1 cellular context compared by ENCODE assay signal in the genomic region with DNA sequence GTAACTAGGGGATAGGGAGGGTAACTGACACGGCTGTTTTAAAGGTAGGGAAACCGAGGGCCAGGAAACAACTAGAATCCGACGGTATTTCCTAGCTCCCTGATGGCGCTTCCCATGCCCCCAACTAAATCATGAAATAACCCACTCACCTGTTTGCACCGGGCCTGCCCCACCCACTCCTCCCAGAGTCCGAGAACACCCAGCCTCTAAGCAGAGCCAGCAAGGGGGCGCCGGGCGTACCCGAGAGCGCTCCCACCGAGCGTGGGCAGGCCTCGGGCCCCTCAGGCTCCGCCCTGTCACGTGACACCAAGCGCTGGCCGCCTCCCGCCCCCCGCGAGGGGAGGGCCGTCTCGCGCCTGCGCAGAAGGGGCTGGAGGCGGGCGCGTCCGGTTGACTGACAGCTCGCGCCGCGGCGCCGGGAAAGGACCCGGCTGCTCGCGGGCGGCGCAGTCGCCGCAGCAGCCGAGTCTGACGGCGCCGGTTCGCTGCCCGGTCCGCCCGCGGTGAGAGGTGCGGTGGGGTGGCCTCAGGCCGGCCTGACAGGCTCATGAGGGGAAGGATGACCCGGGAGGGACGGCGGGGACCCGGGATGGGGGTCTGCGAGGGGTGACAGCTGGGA.
TF ChIP-seq lines count a peak whose summit lies in the region.

A gene with protein sequence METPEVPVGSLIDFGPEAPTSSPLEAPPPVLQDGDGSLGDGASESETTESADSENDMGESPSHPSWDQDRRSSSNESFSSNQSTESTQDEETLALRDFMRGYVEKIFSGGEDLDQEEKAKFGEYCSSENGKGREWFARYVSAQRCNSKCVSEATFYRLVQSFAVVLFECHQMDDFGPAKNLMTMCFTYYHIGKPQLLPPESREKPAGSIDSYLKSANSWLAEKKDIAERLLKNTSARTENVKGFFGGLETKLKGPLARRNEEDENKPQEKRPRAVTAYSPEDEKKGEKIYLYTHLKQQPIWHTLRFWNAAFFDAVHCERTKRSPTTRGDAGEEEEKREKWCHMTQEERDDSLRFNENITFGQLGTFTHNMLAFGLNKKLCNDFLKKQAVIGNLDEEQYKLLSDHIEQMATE (plus strand): TSS at position 447 of the 619 bp plus-strand sequence. CDS start 39,277 bp downstream, outside the sequence.

TF ChIP-seq in HepG2, 621 proteins besides CTCF, POLR2A, EP300 and RAD21 (continued from another document and continues in another):
- TF ChIP-seq, protein P1, sequence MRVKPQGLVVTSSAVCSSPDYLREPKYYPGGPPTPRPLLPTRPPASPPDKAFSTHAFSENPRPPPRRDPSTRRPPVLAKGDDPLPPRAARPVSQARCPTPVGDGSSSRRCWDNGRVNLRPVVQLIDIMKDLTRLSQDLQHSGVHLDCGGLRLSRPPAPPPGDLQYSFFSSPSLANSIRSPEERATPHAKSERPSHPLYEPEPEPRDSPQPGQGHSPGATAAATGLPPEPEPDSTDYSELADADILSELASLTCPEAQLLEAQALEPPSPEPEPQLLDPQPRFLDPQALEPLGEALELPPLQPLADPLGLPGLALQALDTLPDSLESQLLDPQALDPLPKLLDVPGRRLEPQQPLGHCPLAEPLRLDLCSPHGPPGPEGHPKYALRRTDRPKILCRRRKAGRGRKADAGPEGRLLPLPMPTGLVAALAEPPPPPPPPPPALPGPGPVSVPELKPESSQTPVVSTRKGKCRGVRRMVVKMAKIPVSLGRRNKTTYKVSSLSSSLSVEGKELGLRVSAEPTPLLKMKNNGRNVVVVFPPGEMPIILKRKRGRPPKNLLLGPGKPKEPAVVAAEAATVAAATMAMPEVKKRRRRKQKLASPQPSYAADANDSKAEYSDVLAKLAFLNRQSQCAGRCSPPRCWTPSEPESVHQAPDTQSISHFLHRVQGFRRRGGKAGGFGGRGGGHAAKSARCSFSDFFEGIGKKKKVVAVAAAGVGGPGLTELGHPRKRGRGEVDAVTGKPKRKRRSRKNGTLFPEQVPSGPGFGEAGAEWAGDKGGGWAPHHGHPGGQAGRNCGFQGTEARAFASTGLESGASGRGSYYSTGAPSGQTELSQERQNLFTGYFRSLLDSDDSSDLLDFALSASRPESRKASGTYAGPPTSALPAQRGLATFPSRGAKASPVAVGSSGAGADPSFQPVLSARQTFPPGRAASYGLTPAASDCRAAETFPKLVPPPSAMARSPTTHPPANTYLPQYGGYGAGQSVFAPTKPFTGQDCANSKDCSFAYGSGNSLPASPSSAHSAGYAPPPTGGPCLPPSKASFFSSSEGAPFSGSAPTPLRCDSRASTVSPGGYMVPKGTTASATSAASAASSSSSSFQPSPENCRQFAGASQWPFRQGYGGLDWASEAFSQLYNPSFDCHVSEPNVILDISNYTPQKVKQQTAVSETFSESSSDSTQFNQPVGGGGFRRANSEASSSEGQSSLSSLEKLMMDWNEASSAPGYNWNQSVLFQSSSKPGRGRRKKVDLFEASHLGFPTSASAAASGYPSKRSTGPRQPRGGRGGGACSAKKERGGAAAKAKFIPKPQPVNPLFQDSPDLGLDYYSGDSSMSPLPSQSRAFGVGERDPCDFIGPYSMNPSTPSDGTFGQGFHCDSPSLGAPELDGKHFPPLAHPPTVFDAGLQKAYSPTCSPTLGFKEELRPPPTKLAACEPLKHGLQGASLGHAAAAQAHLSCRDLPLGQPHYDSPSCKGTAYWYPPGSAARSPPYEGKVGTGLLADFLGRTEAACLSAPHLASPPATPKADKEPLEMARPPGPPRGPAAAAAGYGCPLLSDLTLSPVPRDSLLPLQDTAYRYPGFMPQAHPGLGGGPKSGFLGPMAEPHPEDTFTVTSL (CRISPR knock-in tag; IDR thresholded peaks at IDR 0.05; ENCODE audit: borderline replicate concordance), result no peak
- TF ChIP-seq ZNF274 (CRISPR knock-in tag; IDR thresholded peaks at IDR 0.05), result peak; percentile 58; the same call in 1 of the 2 replicates
- TF ChIP-seq ISX (CRISPR knock-in tag; conservative IDR thresholded peaks at IDR 0.05), result no peak
- peak; percentile 74; the same call in 1 of the 2 replicates for TF ChIP-seq ZNF124 (CRISPR knock-in tag; IDR thresholded peaks at IDR 0.05)
- peak; percentile 17 for TF ChIP-seq AGO2 (optimal IDR thresholded peaks at IDR 0.05; ENCODE audit: low read depth, low read length)
- no peak for TF ChIP-seq ZKSCAN1 (IDR thresholded peaks at IDR 0.05; ENCODE audit: low read length)
- peak; percentile 86 for TF ChIP-seq ZFY (CRISPR knock-in tag; IDR thresholded peaks at IDR 0.05)
- peak; percentile 60; the same call in 1 of the 2 replicates for TF ChIP-seq IRF2 (CRISPR knock-in tag; IDR thresholded peaks at IDR 0.05)
- TF ChIP-seq, protein P2, sequence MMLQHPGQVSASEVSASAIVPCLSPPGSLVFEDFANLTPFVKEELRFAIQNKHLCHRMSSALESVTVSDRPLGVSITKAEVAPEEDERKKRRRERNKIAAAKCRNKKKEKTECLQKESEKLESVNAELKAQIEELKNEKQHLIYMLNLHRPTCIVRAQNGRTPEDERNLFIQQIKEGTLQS (CRISPR knock-in tag; IDR thresholded peaks at IDR 0.05), result no peak
- TF ChIP-seq, protein P3, sequence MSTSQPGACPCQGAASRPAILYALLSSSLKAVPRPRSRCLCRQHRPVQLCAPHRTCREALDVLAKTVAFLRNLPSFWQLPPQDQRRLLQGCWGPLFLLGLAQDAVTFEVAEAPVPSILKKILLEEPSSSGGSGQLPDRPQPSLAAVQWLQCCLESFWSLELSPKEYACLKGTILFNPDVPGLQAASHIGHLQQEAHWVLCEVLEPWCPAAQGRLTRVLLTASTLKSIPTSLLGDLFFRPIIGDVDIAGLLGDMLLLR (CRISPR knock-in tag; IDR thresholded peaks at IDR 0.05), result no peak
- TF ChIP-seq, protein P4, sequence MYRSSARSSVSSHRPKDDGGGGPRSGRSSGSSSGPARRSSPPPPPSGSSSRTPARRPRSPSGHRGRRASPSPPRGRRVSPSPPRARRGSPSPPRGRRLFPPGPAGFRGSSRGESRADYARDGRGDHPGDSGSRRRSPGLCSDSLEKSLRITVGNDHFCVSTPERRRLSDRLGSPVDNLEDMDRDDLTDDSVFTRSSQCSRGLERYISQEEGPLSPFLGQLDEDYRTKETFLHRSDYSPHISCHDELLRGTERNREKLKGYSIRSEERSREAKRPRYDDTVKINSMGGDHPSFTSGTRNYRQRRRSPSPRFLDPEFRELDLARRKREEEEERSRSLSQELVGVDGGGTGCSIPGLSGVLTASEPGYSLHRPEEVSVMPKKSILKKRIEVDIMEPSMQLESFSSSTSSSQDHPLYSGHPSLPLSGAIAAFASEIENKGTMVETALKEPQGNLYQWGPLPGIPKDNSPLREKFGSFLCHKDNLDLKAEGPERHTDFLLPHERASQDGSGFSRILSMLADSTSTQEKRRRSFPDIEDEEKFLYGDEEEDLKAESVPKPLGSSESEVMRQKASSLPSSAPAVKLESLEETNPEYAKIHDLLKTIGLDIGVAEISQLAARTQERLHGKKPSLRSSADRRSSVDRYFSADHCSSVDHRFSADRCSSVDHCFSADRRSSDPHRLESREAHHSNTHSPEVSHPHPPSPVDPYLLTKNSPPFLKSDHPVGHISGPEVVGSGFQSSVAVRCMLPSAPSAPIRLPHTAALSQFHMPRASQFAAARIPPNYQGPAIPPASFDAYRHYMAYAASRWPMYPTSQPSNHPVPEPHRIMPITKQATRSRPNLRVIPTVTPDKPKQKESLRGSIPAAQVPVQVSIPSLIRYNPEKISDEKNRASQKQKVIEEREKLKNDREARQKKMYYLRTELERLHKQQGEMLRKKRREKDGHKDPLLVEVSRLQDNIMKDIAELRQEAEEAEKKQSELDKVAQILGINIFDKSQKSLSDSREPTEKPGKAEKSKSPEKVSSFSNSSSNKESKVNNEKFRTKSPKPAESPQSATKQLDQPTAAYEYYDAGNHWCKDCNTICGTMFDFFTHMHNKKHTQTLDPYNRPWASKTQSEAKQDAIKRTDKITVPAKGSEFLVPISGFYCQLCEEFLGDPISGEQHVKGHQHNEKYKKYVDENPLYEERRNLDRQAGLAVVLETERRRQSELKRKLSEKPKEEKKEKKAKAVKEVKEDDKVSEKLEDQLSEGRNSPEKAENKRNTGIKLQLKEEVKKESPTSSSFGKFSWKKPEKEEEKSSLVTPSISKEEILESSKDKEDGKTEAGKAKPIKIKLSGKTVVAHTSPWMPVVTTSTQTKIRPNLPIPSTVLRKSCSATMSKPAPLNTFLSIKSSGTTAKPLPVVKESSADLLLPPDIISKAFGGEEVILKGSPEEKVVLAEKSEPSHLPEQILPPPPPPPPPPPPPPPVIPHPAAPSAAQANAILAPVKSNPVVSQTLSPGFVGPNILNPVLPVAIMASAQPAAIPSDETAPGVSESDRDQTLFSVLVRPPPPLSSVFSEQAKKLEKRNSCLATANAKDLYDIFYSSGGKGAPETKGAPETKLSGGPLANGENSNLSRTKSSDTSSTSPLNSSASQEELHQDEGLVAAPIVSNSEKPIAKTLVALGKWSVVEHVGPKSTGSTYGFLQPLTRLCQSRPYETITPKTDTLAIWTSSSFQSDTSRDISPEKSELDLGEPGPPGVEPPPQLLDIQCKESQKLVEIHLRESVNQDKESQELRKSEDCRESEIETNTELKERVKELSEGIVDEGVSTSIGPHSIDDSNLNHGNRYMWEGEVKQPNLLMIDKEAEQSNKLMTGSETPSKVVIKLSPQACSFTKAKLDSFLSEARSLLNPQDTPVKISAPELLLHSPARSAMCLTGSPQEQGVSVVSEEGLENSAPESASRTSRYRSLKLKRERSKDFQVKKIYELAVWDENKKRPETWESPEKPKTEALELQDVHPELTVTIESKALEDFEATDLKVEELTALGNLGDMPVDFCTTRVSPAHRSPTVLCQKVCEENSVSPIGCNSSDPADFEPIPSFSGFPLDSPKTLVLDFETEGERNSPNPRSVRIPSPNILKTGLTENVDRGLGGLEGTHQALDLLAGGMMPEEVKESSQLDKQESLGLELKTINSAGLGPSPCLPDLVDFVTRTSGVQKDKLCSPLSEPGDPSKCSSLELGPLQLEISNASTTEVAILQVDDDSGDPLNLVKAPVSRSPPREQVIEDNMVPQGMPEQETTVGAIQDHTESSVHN (CRISPR knock-in tag; IDR thresholded peaks at IDR 0.05), result no peak
- no peak for TF ChIP-seq ZNF33A (CRISPR knock-in tag; IDR thresholded peaks at IDR 0.05; ENCODE audit: borderline replicate concordance)
- no peak for TF ChIP-seq ARID2 (CRISPR knock-in tag; IDR thresholded peaks at IDR 0.05; ENCODE audit: borderline replicate concordance)
- TF ChIP-seq TOPORS (CRISPR knock-in tag; IDR thresholded peaks at IDR 0.05), result no peak
- no peak for TF ChIP-seq PAX8 (CRISPR knock-in tag; IDR thresholded peaks at IDR 0.05; ENCODE audit: borderline replicate concordance)
- TF ChIP-seq ZNF501 (CRISPR knock-in tag; IDR thresholded peaks at IDR 0.05), result peak; percentile 96
- TF ChIP-seq, protein P5, sequence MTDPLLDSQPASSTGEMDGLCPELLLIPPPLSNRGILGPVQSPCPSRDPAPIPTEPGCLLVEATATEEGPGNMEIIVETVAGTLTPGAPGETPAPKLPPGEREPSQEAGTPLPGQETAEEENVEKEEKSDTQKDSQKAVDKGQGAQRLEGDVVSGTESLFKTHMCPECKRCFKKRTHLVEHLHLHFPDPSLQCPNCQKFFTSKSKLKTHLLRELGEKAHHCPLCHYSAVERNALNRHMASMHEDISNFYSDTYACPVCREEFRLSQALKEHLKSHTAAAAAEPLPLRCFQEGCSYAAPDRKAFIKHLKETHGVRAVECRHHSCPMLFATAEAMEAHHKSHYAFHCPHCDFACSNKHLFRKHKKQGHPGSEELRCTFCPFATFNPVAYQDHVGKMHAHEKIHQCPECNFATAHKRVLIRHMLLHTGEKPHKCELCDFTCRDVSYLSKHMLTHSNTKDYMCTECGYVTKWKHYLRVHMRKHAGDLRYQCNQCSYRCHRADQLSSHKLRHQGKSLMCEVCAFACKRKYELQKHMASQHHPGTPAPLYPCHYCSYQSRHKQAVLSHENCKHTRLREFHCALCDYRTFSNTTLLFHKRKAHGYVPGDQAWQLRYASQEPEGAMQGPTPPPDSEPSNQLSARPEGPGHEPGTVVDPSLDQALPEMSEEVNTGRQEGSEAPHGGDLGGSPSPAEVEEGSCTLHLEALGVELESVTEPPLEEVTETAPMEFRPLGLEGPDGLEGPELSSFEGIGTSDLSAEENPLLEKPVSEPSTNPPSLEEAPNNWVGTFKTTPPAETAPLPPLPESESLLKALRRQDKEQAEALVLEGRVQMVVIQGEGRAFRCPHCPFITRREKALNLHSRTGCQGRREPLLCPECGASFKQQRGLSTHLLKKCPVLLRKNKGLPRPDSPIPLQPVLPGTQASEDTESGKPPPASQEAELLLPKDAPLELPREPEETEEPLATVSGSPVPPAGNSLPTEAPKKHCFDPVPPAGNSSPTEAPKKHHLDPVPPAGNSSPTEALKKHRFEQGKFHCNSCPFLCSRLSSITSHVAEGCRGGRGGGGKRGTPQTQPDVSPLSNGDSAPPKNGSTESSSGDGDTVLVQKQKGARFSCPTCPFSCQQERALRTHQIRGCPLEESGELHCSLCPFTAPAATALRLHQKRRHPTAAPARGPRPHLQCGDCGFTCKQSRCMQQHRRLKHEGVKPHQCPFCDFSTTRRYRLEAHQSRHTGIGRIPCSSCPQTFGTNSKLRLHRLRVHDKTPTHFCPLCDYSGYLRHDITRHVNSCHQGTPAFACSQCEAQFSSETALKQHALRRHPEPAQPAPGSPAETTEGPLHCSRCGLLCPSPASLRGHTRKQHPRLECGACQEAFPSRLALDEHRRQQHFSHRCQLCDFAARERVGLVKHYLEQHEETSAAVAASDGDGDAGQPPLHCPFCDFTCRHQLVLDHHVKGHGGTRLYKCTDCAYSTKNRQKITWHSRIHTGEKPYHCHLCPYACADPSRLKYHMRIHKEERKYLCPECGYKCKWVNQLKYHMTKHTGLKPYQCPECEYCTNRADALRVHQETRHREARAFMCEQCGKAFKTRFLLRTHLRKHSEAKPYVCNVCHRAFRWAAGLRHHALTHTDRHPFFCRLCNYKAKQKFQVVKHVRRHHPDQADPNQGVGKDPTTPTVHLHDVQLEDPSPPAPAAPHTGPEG (CRISPR knock-in tag; IDR thresholded peaks at IDR 0.05), result no peak
- no peak for TF ChIP-seq FOXC1 (CRISPR knock-in tag; IDR thresholded peaks at IDR 0.05; ENCODE audit: borderline replicate concordance)
- TF ChIP-seq ZNF562 (CRISPR knock-in tag; IDR thresholded peaks at IDR 0.05; ENCODE audit: borderline replicate concordance), result no peak
- 0 out of 2 replicates have a peak, but pooled peaks have one; percentile 47 for TF ChIP-seq SRY (CRISPR knock-in tag; IDR thresholded peaks at IDR 0.05)
- 0 out of 2 replicates have a peak, but pooled peaks have one; percentile 56 for TF ChIP-seq MIXL1 (CRISPR knock-in tag; IDR thresholded peaks at IDR 0.05)
- TF ChIP-seq TCF12 (IDR thresholded peaks at IDR 0.05), result no peak
- TF ChIP-seq TCF12 (CRISPR knock-in tag; IDR thresholded peaks at IDR 0.05), result no peak
- peak; percentile 82; the same call in 1 of the 2 replicates for TF ChIP-seq MEIS2 (CRISPR knock-in tag; IDR thresholded peaks at IDR 0.05)
- TF ChIP-seq TMF1 (CRISPR knock-in tag; IDR thresholded peaks at IDR 0.05; ENCODE audit: low read depth), result no peak
- TF ChIP-seq ZNF816 (CRISPR knock-in tag; IDR thresholded peaks at IDR 0.05; ENCODE audit: borderline replicate concordance), result no peak
- TF ChIP-seq, protein P6, sequence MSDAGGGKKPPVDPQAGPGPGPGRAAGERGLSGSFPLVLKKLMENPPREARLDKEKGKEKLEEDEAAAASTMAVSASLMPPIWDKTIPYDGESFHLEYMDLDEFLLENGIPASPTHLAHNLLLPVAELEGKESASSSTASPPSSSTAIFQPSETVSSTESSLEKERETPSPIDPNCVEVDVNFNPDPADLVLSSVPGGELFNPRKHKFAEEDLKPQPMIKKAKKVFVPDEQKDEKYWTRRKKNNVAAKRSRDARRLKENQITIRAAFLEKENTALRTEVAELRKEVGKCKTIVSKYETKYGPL (CRISPR knock-in tag; IDR thresholded peaks at IDR 0.05), result no peak
- TF ChIP-seq, protein P7, sequence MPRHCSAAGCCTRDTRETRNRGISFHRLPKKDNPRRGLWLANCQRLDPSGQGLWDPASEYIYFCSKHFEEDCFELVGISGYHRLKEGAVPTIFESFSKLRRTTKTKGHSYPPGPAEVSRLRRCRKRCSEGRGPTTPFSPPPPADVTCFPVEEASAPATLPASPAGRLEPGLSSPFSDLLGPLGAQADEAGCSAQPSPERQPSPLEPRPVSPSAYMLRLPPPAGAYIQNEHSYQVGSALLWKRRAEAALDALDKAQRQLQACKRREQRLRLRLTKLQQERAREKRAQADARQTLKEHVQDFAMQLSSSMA (CRISPR knock-in tag; IDR thresholded peaks at IDR 0.05), result no peak
